9 cellular contexts compared by ENCODE assay signal in genomic region chr5:154273028-154273617, GRCh38.
DNase-seq lines count a peak whose midpoint lies in the region; ATAC-seq, FAIRE-seq and TF ChIP-seq lines count a peak whose summit lies in the region.
"Had no signal": no experiment of that assay in that cellular context is flagged by ENCODE, and none has a peak within 500 bp of the region (broad histone marks: within the 10 kb centered on the region; RNA-seq: fewer than 3 reads in every experiment).

No MANE protein-coding gene starts in this region.

- peaks cover 0 to 7% (median 3%) of the 10 kb centered on the region in 3 donors for H3K36me3 Mint-ChIP-seq in naive thymus-derived CD8-positive, alpha-beta T cell

- no peaks in the 10 kb centered on the region for H3K9me3 Mint-ChIP-seq in naive thymus-derived CD8-positive, alpha-beta T cell
- H3K9me3 Mint-ChIP-seq: activated naive CD4-positive, alpha-beta T cell treated with anti-CD3 and anti-CD28 coated beads, Interleukin-2, amount 50 U/mL, for 72 hours had no signal

- no peaks in the 10 kb centered on the region for H3K27me3 Mint-ChIP-seq in naive thymus-derived CD8-positive, alpha-beta T cell

- peaks cover 18 to 45% (median 33%) of the 10 kb centered on the region in 4 donors for H3K4me1 Mint-ChIP-seq in naive thymus-derived CD8-positive, alpha-beta T cell

- peak; percentile 44 for ATAC-seq in GM19023 (IDR thresholded peaks at IDR 0.05; ENCODE audit: unreplicated experiment)
- ATAC-seq in HG03457 (IDR thresholded peaks at IDR 0.05; ENCODE audit: unreplicated experiment): peak; percentile 49
- ATAC-seq in naive thymus-derived CD8-positive, alpha-beta T cell: no peak
- ATAC-seq in HG02840 (IDR thresholded peaks at IDR 0.05; ENCODE audit: low FRiP score, unreplicated experiment): no peak

- POLR2A ChIA-PET in naive thymus-derived CD8-positive, alpha-beta T cell (lab: Charles Lee): no interaction called here

- H3K36me3 ChIP-seq in bronchial epithelial cell (ENCODE audit: control insufficient read depth, insufficient read depth, low read length): no peaks in the 10 kb centered on the region

- no peaks in the 10 kb centered on the region for H3K27me3 ChIP-seq in bronchial epithelial cell (ENCODE audit: control insufficient read depth, insufficient read depth, low read length)

- 0 out of 2 replicates have a peak, but pooled peaks have one; percentile 3 for TF ChIP-seq CTCF in AG10803 (conservative IDR thresholded peaks at IDR 0.05; ENCODE audit: low read length)
- TF ChIP-seq CTCF in bronchial epithelial cell (IDR thresholded peaks at IDR 0.05; ENCODE audit: insufficient read depth, low read length, severe bottlenecking): no peak

- no peak for FAIRE-seq in bronchial epithelial cell (lab: Jason Lieb, UNC)

- H3K4me3 ChIP-seq in AG10803 (ENCODE audit: low read length): no peak overlapping the region
- no peak overlapping the region for H3K4me3 ChIP-seq in bronchial epithelial cell (ENCODE audit: low read depth, low read length)

- peak; percentile 65 for DNase-seq in AG10803 (ENCODE audit: low read depth)
- peak; percentile 23 for DNase-seq in bronchial epithelial cell (ENCODE audit: low read depth)
- DNase-seq in naive thymus-derived CD8-positive, alpha-beta T cell: peak in 1 of 10 donors; percentile 4
- DNase-seq in DMS53 treated with DMSO at 0.1 percent for 48 hours (lab: John Stamatoyannopoulos, UW; ENCODE audit: unreplicated experiment): no peak
- no peak for DNase-seq in activated effector memory CD4-positive, alpha-beta T cell treated with anti-CD3 and anti-CD28 coated beads, Interleukin-2, amount 50 U/mL, for 16 hours

- peak overlapping the region in 9 of 10 donors; percentile 30 to 91 (median 72) for H3K27ac Mint-ChIP-seq in naive thymus-derived CD8-positive, alpha-beta T cell

- peak overlapping the region in 3 of 10 donors; percentile 40 to 64 (median 50) for H3K4me3 Mint-ChIP-seq in naive thymus-derived CD8-positive, alpha-beta T cell

Comparison
In these comparisons a context has a peak if more than half of its experiments do, and no peak if none do; other contexts are left out.
1. DNase-seq: peak in AG10803 (single experiment) and bronchial epithelial cell (single experiment); none in DMS53 treated with DMSO at 0.1 percent for 48 hours (single experiment) and activated effector memory CD4-positive, alpha-beta T cell treated with anti-CD3 and anti-CD28 coated beads, Interleukin-2, amount 50 U/mL, for 16 hours (single experiment).
2. ATAC-seq: peak in GM19023 (single experiment) and HG03457 (single experiment); none in naive thymus-derived CD8-positive, alpha-beta T cell (0 of 2) and HG02840 (single experiment).